ENCODE assay signal across 21 cellular contexts in the genomic region with DNA sequence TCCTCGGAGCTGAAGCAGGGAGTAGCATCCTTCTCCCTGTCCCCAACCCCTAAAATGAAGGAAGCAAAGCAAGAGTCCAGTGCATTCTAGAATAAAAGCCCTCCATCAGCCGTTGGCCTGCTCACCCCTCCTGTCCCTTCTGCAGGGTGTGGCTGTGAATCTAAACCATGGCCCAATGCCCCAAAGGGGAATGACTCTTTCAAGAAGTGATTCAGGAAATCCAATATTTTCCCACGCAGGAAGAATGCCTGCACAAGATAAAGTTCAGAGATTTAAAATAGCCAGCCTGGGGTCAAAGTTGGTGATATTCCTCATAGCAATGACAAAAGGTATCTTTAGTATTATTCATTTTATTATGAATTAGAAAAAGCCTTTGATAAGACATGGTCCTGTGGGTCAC. TPM values are rescaled to one million over a fixed set of nuclear protein-coding genes. Genes with fewer than 3 reads are reported as not detected.
DNase-seq lines count a peak whose midpoint lies in the region; ATAC-seq and TF ChIP-seq lines count a peak whose summit lies in the region.
"Had no signal": no experiment of that assay in that cellular context is flagged by ENCODE, and none has a peak within 500 bp of the region (broad histone marks: within the 10 kb centered on the region; RNA-seq: fewer than 3 reads in every experiment).

No MANE protein-coding gene starts in this region.

- intact Hi-C loops in cardiac septum (cut with DNase I) = loop anchor here (2.0 kb wide), 1 partner anchor 42 kb away; no protein-coding TSS in a partner anchor
- intact Hi-C loops in Right ventricle myocardium inferior (cut with DNase I) = no loop called here
- intact Hi-C loops in uterus (cut with DNase I; ENCODE audit: low total_unique reads) = no loop called here
- intact Hi-C loops in transverse colon (cut with DNase I; ENCODE audit: low total_unique reads) = no loop called here

- peaks cover 17% of the 10 kb centered on the region for H3K4me1 ChIP-seq in RWPE2 (ENCODE audit: insufficient read depth, poor library complexity, severe bottlenecking)
- no peaks in the 10 kb centered on the region for H3K4me1 ChIP-seq in uterus
- H3K4me1 ChIP-seq in transverse colon = no peaks in the 10 kb centered on the region

- no peak for TF ChIP-seq POLR2A in uterus (IDR thresholded peaks at IDR 0.05)
- no peak for TF ChIP-seq POLR2A in transverse colon (IDR thresholded peaks at IDR 0.05)

- TF ChIP-seq CTCF in RWPE2 (IDR thresholded peaks at IDR 0.05; ENCODE audit: poor library complexity, severe bottlenecking) = no peak
- TF ChIP-seq CTCF in uterus (IDR thresholded peaks at IDR 0.05) = no peak
- TF ChIP-seq CTCF in transverse colon (IDR thresholded peaks at IDR 0.05) = no peak

- no peak for ATAC-seq in Right ventricle myocardium inferior
- ATAC-seq in RWPE2 (ENCODE audit: low read depth) = peak; percentile 19; the same call in 1 of the 3 replicates
- ATAC-seq: activated CD4-positive, alpha-beta T cell treated with anti-CD3 and anti-CD28 coated beads for 36 hours; activated CD8-positive, alpha-beta memory T cell treated with anti-CD3 and anti-CD28 coated beads, Interleukin-2, amount 10 ng/mL, durations not matched to agents 7 days and 5 days; activated T-helper 17 cell treated with anti-CD3 and anti-CD28 coated beads, Interleukin-2, amount 50 U/mL, for 72 hours; K562; stimulated activated naive B cell treated with anti-CD40 and anti-IgM and Interleukin-4, amounts not matched to agents 10 μg/mL and 1 μg/mL and 100 μg/mL, for 72 hours had no signal

- H3K36me3 ChIP-seq in RWPE2 (ENCODE audit: low read depth) (no peaks in the 10 kb centered on the region), uterus (no peaks in the 10 kb centered on the region), transverse colon (no peaks in the 10 kb centered on the region)
- H3K36me3 ChIP-seq: tibial artery had no signal

- no peak for TF ChIP-seq EP300 in transverse colon (IDR thresholded peaks at IDR 0.05; ENCODE audit: low read depth)

- DNase-seq in cardiac septum (ENCODE audit: low spot score) = peak; percentile 75
- no peak for DNase-seq in Right ventricle myocardium inferior (ENCODE audit: missing footprints)
- no peak for DNase-seq in RWPE2 (ENCODE audit: low spot score)
- DNase-seq in islet precursor cell = peak; percentile 22
- peak in 1 of 2 donors; percentile 46 for DNase-seq in uterus
- DNase-seq in globus pallidus (ENCODE audit: low spot score) = no peak
- no peak for DNase-seq in transverse colon
- DNase-seq in amygdala (lab: John Stamatoyannopoulos, UW) = no peak
- DNase-seq: activated CD4-positive, alpha-beta T cell treated with anti-CD3 and anti-CD28 coated beads for 36 hours; activated CD8-positive, alpha-beta memory T cell treated with anti-CD3 and anti-CD28 coated beads, Interleukin-2, amount 10 ng/mL, durations not matched to agents 7 days and 5 days; erythroblast; NCI-H1092; occipital lobe; stimulated activated naive B cell treated with anti-CD40 and anti-IgM and Interleukin-4, amounts not matched to agents 10 μg/mL and 1 μg/mL and 100 μg/mL, for 72 hours had no signal

- H3K27ac ChIP-seq in RWPE2 (ENCODE audit: poor library complexity, severe bottlenecking) (no peak overlapping the region), uterus (peak overlapping the region; percentile 29 to 71), transverse colon (no peak overlapping the region)
- H3K27ac ChIP-seq: tibial artery had no signal

- 20 to 55% methylated on average over 1 to 3 of the region's 3 CpGs for WGBS in transverse colon (ENCODE audit: low coverage in 1 of 2), 2 donors

- H3K4me3 ChIP-seq in RWPE2 (ENCODE audit: severe bottlenecking) (no peak overlapping the region), uterus (no peak overlapping the region), transverse colon (no peak overlapping the region)
- H3K4me3 ChIP-seq: K562, lung, tibial artery had no signal

- H3K27me3 ChIP-seq in RWPE2 (ENCODE audit: insufficient read depth, poor library complexity, severe bottlenecking) (no peaks in the 10 kb centered on the region), uterus (no peaks in the 10 kb centered on the region), transverse colon (no peaks in the 10 kb centered on the region)
- H3K27me3 ChIP-seq: tibial artery had no signal

- H3K9me3 ChIP-seq in RWPE2 (ENCODE audit: severe bottlenecking) (no peaks in the 10 kb centered on the region), uterus (no peaks in the 10 kb centered on the region), transverse colon (no peaks in the 10 kb centered on the region)
- H3K9me3 ChIP-seq: tibial artery had no signal

- in situ Hi-C loops in transverse colon (cut with MboI; ENCODE audit: low pct_ligation_motif_present in 1 of 4, low pct_unique_long_range_greater_than_20kb in 1 of 4, low sequenced_read_pairs in 3 of 4) = no loop called here

RNA-seq across cellular contexts. Expression of a gene that starts 38.5 kb away (rescaled TPM):
- total RNA-seq in cardiac septum = 59.2 TPM
- total RNA-seq in Right ventricle myocardium inferior = 7.8 TPM
- total RNA-seq in uterus = 100 to 1,000 TPM in 2 of 4 donors, 10 to 100 TPM in 1, 1 to 10 TPM in 1; 3.0 to 168 (median 79.6) TPM
- 10 to 100 TPM in 3 of 4 donors, 1 to 10 TPM in 1; 8.4 to 68.5 (median 22.7) TPM for total RNA-seq in transverse colon
- total RNA-seq: A172; activated CD4-positive, alpha-beta T cell treated with anti-CD3 and anti-CD28 coated beads for 36 hours; activated CD8-positive, alpha-beta memory T cell treated with anti-CD3 and anti-CD28 coated beads, Interleukin-2, amount 10 ng/mL, durations not matched to agents 7 days and 5 days; activated T-helper 17 cell treated with anti-CD3 and anti-CD28 coated beads, Interleukin-2, amount 50 U/mL, for 72 hours; myocyte; NCI-H460 had no signal

Comparison
In these comparisons a context has a peak if more than half of its experiments do, and no peak if none do; other contexts are left out.
1. DNase-seq: peak in cardiac septum (single experiment) and islet precursor cell (single experiment); none in Right ventricle myocardium inferior (single experiment), RWPE2 (single experiment), globus pallidus (single experiment), transverse colon (single experiment) and amygdala (0 of 56).
2. H3K27ac ChIP-seq: peak in uterus (2 of 2); none in RWPE2 (single experiment) and transverse colon (0 of 4).